In genomic region chr16:9072806-9073341, GRCh38 we compare ENCODE assay signal across 8 cellular contexts. TPM values are rescaled to one million over a fixed set of nuclear protein-coding genes. Genes with fewer than 3 reads are reported as not detected.
A peak's percentile ranks its signal among the peaks of the same experiment; 100 is the strongest.
DNase-seq lines count a peak whose midpoint lies in the region; ATAC-seq, FAIRE-seq and TF ChIP-seq lines count a peak whose summit lies in the region.

No MANE protein-coding gene starts in this region.

- TF ChIP-seq CTCF in GM06990 (IDR thresholded peaks at IDR 0.05; ENCODE audit: insufficient read depth, low read length, poor library complexity, severe bottlenecking): no peak
- no peak for TF ChIP-seq CTCF in HEK293 (tag by site-specific recombination; IDR thresholded peaks at IDR 0.05)

- H3K4me3 ChIP-seq in GM06990 (replicated peaks; ENCODE audit: low read depth, low read length) (no peak overlapping the region), HEK293 (ENCODE audit: low read depth, low read length) (no peak overlapping the region)

- H3K27ac ChIP-seq in HEK293 (ENCODE audit: extremely low read depth, low read depth, low read length): no peak overlapping the region

- DNase-seq in GM06990 (ENCODE audit: extremely low read depth, insufficient read length) (peak; percentile 37), RCC 7860 (ENCODE audit: low spot score) (peak; percentile 65), fibroblast of peridontal ligament (ENCODE audit: extremely low read depth) (peak; percentile 97), GDM1 (lab: John Stamatoyannopoulos, UW) (no peak), sciatic nerve (ENCODE audit: low spot score) (no peak), germinal center (ENCODE audit: low spot score) (no peak)

- CTCF ChIA-PET in HEK293 (lab: Yijun Ruan, JAX): interaction anchor here (0.7 kb wide), 2 partner anchors 18 to 22 kb away, joined by 3 read pairs; no protein-coding TSS in a partner anchor

- POLR2A ChIA-PET in HEK293 (lab: Yijun Ruan, JAX): interaction anchor here (1.2 kb wide), 1 partner anchor 19 kb away, joined by 3 read pairs; the partner anchor contains the start of gene HAPSTR1

- peak; percentile 67 for FAIRE-seq in RCC 7860 (lab: Jason Lieb, UNC)

- H3K4me1 ChIP-seq in HEK293 (ENCODE audit: control insufficient read depth, insufficient read depth, low read length): no peaks in the 10 kb centered on the region

- no peaks in the 10 kb centered on the region for H3K9me3 ChIP-seq in HEK293 (ENCODE audit: control insufficient read depth, insufficient read depth, low read depth, low read length)

- intact Hi-C loops in sciatic nerve (cut with DNase I): no loop called here

- H3K36me3 ChIP-seq in GM06990 (ENCODE audit: control insufficient read depth, insufficient read depth, low read length) (no peaks in the 10 kb centered on the region), HEK293 (ENCODE audit: control insufficient read depth in 2 of 2, insufficient read depth in 1 of 2, low read length in 2 of 2) (no peaks in the 10 kb centered on the region)

- H3K27me3 ChIP-seq in GM06990 (replicated peaks; ENCODE audit: control insufficient read depth, insufficient read depth, low read length): no peaks in the 10 kb centered on the region

- no peak for ATAC-seq in GM21529 (IDR thresholded peaks at IDR 0.05; ENCODE audit: unreplicated experiment)
- no peak for ATAC-seq in sciatic nerve

TF ChIP-seq in HEK293, 187 proteins besides CTCF, POLR2A, EP300 and RAD21:
- TF ChIP-seq YY1 (tag by site-specific recombination; IDR thresholded peaks at IDR 0.05) (no peak), ZNF629 (tag by site-specific recombination; IDR thresholded peaks at IDR 0.05) (no peak), HOXC10 (CRISPR knock-in tag; IDR thresholded peaks at IDR 0.05) (no peak), ZNF140 (tag by site-specific recombination; IDR thresholded peaks at IDR 0.05) (no peak), ZNF560 (tag by site-specific recombination; IDR thresholded peaks at IDR 0.05; ENCODE audit: borderline replicate concordance) (no peak), ZNF660 (tag by site-specific recombination; IDR thresholded peaks at IDR 0.05) (peak; percentile 13; the same call in 1 of the 2 replicates), HOXD13 (CRISPR knock-in tag; IDR thresholded peaks at IDR 0.05; ENCODE audit: borderline replicate concordance) (peak; percentile 59; the same call in 1 of the 2 replicates), ZNF132 (tag by site-specific recombination; IDR thresholded peaks at IDR 0.05; ENCODE audit: borderline replicate concordance) (no peak), ZNF518A (tag by site-specific recombination; conservative IDR thresholded peaks at IDR 0.05; ENCODE audit: low read depth) (peak; percentile 46; the same call in 1 of the 2 replicates), ZNF830 (tag by site-specific recombination; IDR thresholded peaks at IDR 0.05; ENCODE audit: low read depth) (no peak), INSM2 (tag by site-specific recombination; IDR thresholded peaks at IDR 0.05) (no peak), PBX3 (CRISPR knock-in tag; IDR thresholded peaks at IDR 0.05) (no peak), ZNF549 (tag by site-specific recombination; IDR thresholded peaks at IDR 0.05) (no peak), ZSCAN5A (tag by site-specific recombination; IDR thresholded peaks at IDR 0.05) (no peak), ZNF221 (tag by site-specific recombination; IDR thresholded peaks at IDR 0.05; ENCODE audit: borderline replicate concordance) (no peak), ATF2 (tag by site-specific recombination; IDR thresholded peaks at IDR 0.05; ENCODE audit: low read depth) (0 out of 2 replicates have a peak, but pooled peaks have one; percentile 23), ZBTB26 (tag by site-specific recombination; optimal IDR thresholded peaks at IDR 0.05) (no peak)

RNA-seq across cellular contexts. Expression of gene HAPSTR1, which starts 18.6 kb away (rescaled TPM):
- total RNA-seq in sciatic nerve: 54.4 TPM

Comparison
In these comparisons a context has a peak if more than half of its experiments do, and no peak if none do; other contexts are left out.
1. DNase-seq: peak in GM06990 (single experiment), RCC 7860 (single experiment) and fibroblast of peridontal ligament (single experiment); none in GDM1 (single experiment), sciatic nerve (single experiment) and germinal center (single experiment).